In genomic region chr16:1774456-1774795, GRCh38 we compare ENCODE assay signal across 9 cellular contexts. TPM values are rescaled to one million over a fixed set of nuclear protein-coding genes. Genes with fewer than 3 reads are reported as not detected.
DNase-seq lines count a peak whose midpoint lies in the region; TF ChIP-seq lines count a peak whose summit lies in the region.
"Had no signal": no experiment of that assay in that cellular context is flagged by ENCODE, and none has a peak within 500 bp of the region (broad histone marks: within the 10 kb centered on the region; RNA-seq: fewer than 3 reads in every experiment).

No MANE protein-coding gene starts in this region.

- H3K27me3 Mint-ChIP-seq in Calu3 (ENCODE audit: unreplicated experiment) = no peaks in the 10 kb centered on the region

- H3K36me3 Mint-ChIP-seq in Calu3 (ENCODE audit: insufficient read depth, unreplicated experiment) = peaks cover 100% of the 10 kb centered on the region

- H3F3A ChIP-seq in OCI-LY1 (ENCODE audit: insufficient read depth, low read length) = no peaks in the 10 kb centered on the region

- peak overlapping the region; percentile 88; the same call in 1 of the 2 replicates for H3K9ac ChIP-seq in OCI-LY1 (ENCODE audit: low read length)

- H3K27ac Mint-ChIP-seq in Calu3 (ENCODE audit: unreplicated experiment) = no peak overlapping the region

- H3K79me2 ChIP-seq in OCI-LY1 (ENCODE audit: insufficient read depth, low read length) (0 out of 2 replicates have a peak, but pooled peaks cover 3% of the 10 kb centered on the region), osteoblast (ENCODE audit: insufficient read depth, low read length) (peaks cover 43% of the 10 kb centered on the region)

- peaks cover 48% of the 10 kb centered on the region for H3K36me3 ChIP-seq in OCI-LY1 (ENCODE audit: insufficient read depth, low read length)
- peaks cover 27% of the 10 kb centered on the region for H3K36me3 ChIP-seq in effector memory CD4-positive, alpha-beta T cell (ENCODE audit: control insufficient read depth, insufficient read depth, low read length)
- H3K36me3 ChIP-seq in osteoblast (ENCODE audit: insufficient read depth, low read length) = peaks cover 23% of the 10 kb centered on the region

- peak overlapping the region; percentile 76 for H3K4me3 Mint-ChIP-seq in Calu3 (ENCODE audit: low read depth, unreplicated experiment)

- intact Hi-C loops in Calu3 (cut with micrococcal nuclease; ENCODE audit: unreplicated experiment) = no loop called here

- H3K9me3 ChIP-seq in OCI-LY1 (ENCODE audit: low read length) (no peaks in the 10 kb centered on the region), osteoblast (ENCODE audit: low read depth, low read length) (no peaks in the 10 kb centered on the region)
- no peaks in the 10 kb centered on the region for H3K9me3 ChIP-seq in effector memory CD4-positive, alpha-beta T cell (ENCODE audit: control insufficient read depth, low read length)

- no peak overlapping the region for H2AFZ ChIP-seq in OCI-LY1 (ENCODE audit: low read length)
- no peak overlapping the region for H2AFZ ChIP-seq in osteoblast (ENCODE audit: low read length)

- H3K4me2 ChIP-seq in OCI-LY1 (ENCODE audit: low read length) (peak overlapping the region; percentile 91), osteoblast (ENCODE audit: insufficient read depth, low read length) (peak overlapping the region; percentile 97)

- H3K4me1 Mint-ChIP-seq in Calu3 (ENCODE audit: low read depth, unreplicated experiment) = peaks cover 8% of the 10 kb centered on the region

- H3K4me3 ChIP-seq in OCI-LY1 (ENCODE audit: low read depth, low read length, poor library complexity, severe bottlenecking) = peak overlapping the region; percentile 85
- H3K4me3 ChIP-seq in effector memory CD4-positive, alpha-beta T cell (ENCODE audit: insufficient read depth, low read depth, low read length, poor library complexity, severe bottlenecking) = peak overlapping the region; percentile 95
- H3K4me3 ChIP-seq in osteoblast (ENCODE audit: insufficient read depth, low read length) = peak overlapping the region; percentile 88

- DNase-seq in Calu3 (no peak), osteoblast (ENCODE audit: insufficient read length, low spot score, missing footprints) (no peak), NCI-H446 (lab: John Stamatoyannopoulos, UW) (no peak), D341Med (ENCODE audit: low spot score) (no peak)
- DNase-seq in effector memory CD4-positive, alpha-beta T cell = no peak
- DNase-seq in stimulated activated naive CD4-positive, alpha-beta T cell (lab: John Stamatoyannopoulos, UW) = no peak
- DNase-seq in effector CD4-positive, alpha-beta T cell = no peak
- DNase-seq: NK-92 treated with Interleukin-12 subunit alpha and Interleukin-12 subunit beta, amount 100 ng/mL, for 24 hours had no signal

- H3K9me2 ChIP-seq in OCI-LY1 (ENCODE audit: low read depth, low read length) = no peaks in the 10 kb centered on the region

- no peak for TF ChIP-seq CTCF in Calu3 (IDR thresholded peaks at IDR 0.05; ENCODE audit: unreplicated experiment)
- no peak for TF ChIP-seq CTCF in OCI-LY1 (IDR thresholded peaks at IDR 0.05; ENCODE audit: low read length)
- no peak for TF ChIP-seq CTCF in osteoblast (IDR thresholded peaks at IDR 0.05; ENCODE audit: extremely low read depth, low read depth, low read length)

- H3K4me1 ChIP-seq in OCI-LY1 (ENCODE audit: insufficient read depth, low read length, severe bottlenecking) = peaks cover 22% of the 10 kb centered on the region
- peaks cover 27% of the 10 kb centered on the region for H3K4me1 ChIP-seq in effector memory CD4-positive, alpha-beta T cell (ENCODE audit: control insufficient read depth, insufficient read depth, low read length, poor library complexity, severe bottlenecking)
- H3K4me1 ChIP-seq in osteoblast (ENCODE audit: insufficient read depth, low read length) = peaks cover 27% of the 10 kb centered on the region

- H3K27ac ChIP-seq in OCI-LY1 (ENCODE audit: low read depth, low read length, poor library complexity, severe bottlenecking) (no peak overlapping the region), osteoblast (ENCODE audit: low read depth, low read length) (no peak overlapping the region)
- peak overlapping the region; percentile 82 for H3K27ac ChIP-seq in effector memory CD4-positive, alpha-beta T cell (ENCODE audit: insufficient read depth, low read length, poor library complexity, severe bottlenecking)

- H3K27me3 ChIP-seq in OCI-LY1 (ENCODE audit: insufficient read depth, low read length) = no peaks in the 10 kb centered on the region
- no peaks in the 10 kb centered on the region for H3K27me3 ChIP-seq in effector memory CD4-positive, alpha-beta T cell (replicated peaks; ENCODE audit: control insufficient read depth, insufficient read depth, low read length, poor library complexity, severe bottlenecking)
- H3K27me3 ChIP-seq in osteoblast (ENCODE audit: insufficient read depth, low read length) = no peaks in the 10 kb centered on the region

- H4K20me1 ChIP-seq in OCI-LY1 (ENCODE audit: insufficient read depth, low read length) (no peaks in the 10 kb centered on the region), osteoblast (ENCODE audit: insufficient read depth, low read length) (peaks cover 40% of the 10 kb centered on the region)

- H3K9me3 Mint-ChIP-seq in Calu3 (ENCODE audit: low read depth, unreplicated experiment) = no peaks in the 10 kb centered on the region

- CTCF ChIA-PET in Calu3 (lab: Charles Lee) = interaction anchor here (2.6 kb wide), 1 partner anchor 8 kb away, joined by 19 read pairs; the partner anchor contains the start of genes NUBP2 and SPSB3

- BruUV-seq in Calu3 (replicated peaks; lab: Mats Ljungman, UMichigan) = no TSS peak

RNA-seq across cellular contexts. Expression of gene MRPS34, which starts 1.5 kb away (rescaled TPM):
- 128 and 135 TPM in 2 replicates for total RNA-seq in Calu3 (2022)
- total RNA-seq in osteoblast = 40.5 and 47.1 TPM in 2 replicates

RNA-seq across cellular contexts. Expression of gene EME2, which starts 1.8 kb away (rescaled TPM):
- 30.8 and 42.2 TPM in 2 replicates for total RNA-seq in Calu3 (2022)
- 10.0 and 16.3 TPM in 2 replicates for total RNA-seq in osteoblast

RNA-seq across cellular contexts. Expression of gene NME3, which starts 3.1 kb away (rescaled TPM):
- 64.3 and 73.1 TPM in 2 replicates for total RNA-seq in Calu3 (2022)
- total RNA-seq in osteoblast = 49.2 and 55.4 TPM in 2 replicates

RNA-seq across cellular contexts. Expression of gene SPSB3, which starts 7.9 kb away (rescaled TPM):
- total RNA-seq in Calu3 (2022) (44.3 and 45.2 TPM in 2 replicates), osteoblast (33.6 and 42.3 TPM in 2 replicates)

RNA-seq across cellular contexts. Expression of gene NUBP2, which starts 8.3 kb away (rescaled TPM):
- total RNA-seq in Calu3 (2022) (91.8 and 98.1 TPM in 2 replicates), osteoblast (45.4 and 56.1 TPM in 2 replicates)
